11 cellular contexts compared by ENCODE assay signal in the genomic region with DNA sequence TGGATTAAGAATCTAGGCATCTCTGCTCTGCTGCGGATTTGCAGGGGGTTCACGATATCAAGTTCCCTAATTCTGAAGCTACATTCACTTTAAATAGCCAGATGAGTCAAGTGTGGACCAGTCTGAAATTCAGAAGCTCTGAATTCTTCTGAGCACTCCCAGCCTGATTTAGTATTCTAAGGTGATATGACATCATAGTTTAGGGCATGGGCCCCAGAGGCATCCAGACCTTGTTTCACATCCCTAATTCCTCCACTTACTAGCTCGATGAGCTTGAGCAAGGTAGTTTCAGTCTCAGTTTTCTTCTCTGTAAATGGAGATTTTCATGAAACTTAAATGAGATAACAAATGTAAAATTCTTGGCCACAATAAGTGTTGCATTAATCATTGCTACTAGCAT.
A peak's percentile ranks its signal among the peaks of the same experiment; 100 is the strongest.
DNase-seq lines count a peak whose midpoint lies in the region; ATAC-seq lines count a peak whose summit lies in the region.
"Had no signal": no experiment of that assay in that cellular context is flagged by ENCODE, and none has a peak within 500 bp of the region (broad histone marks: within the 10 kb centered on the region; RNA-seq: fewer than 3 reads in every experiment).

No MANE protein-coding gene starts in this region.

- ATAC-seq in GM18858 (IDR thresholded peaks at IDR 0.05; ENCODE audit: unreplicated experiment): peak; percentile 100
- peak; percentile 100 for ATAC-seq in GM21576 (IDR thresholded peaks at IDR 0.05; ENCODE audit: unreplicated experiment)
- peak; percentile 99 for ATAC-seq in HG03196 (IDR thresholded peaks at IDR 0.05; ENCODE audit: unreplicated experiment)

- DNase-seq in germinal center (ENCODE audit: low spot score): peak; percentile 48
- no peak for DNase-seq in activated gamma-delta T cell (lab: John Stamatoyannopoulos, UW)
- no peak for DNase-seq in iPS-NIHi7 (ENCODE audit: extremely low spot score)
- no peak for DNase-seq in SKM-1 treated with dmso at 0.1 percent for 144 hours (lab: John Stamatoyannopoulos, UW; ENCODE audit: unreplicated experiment)
- DNase-seq in activated naive CD4-positive, alpha-beta T cell treated with anti-CD3 and anti-CD28 coated beads, Interleukin-2, amount 50 U/mL, for 16 hours: no peak
- DNase-seq: adrenal gland, DMS79, NCI-H748 treated with DMSO at 0.1 percent for 48 hours had no signal
